In the genomic region with DNA sequence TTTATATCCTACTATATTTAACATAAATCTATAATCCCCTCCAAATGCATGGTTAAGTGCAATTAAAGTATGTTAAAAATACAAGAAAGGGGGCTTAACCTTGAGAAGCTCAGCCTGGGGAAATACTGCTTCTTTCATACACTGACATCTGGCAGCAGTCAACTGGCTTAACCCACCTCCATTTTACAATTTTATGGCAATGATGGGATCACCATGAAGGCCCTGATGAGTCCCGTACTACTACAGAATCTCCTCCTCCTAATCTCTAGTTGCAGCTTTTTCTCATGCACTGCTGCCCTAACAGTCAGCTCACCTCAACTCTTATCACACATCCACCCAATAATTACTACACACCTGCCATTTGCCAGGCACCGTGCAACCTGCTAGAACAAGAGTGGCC, we compare ENCODE assay signal across 1 cellular context.
TF ChIP-seq lines count a peak whose summit lies in the region.

No MANE protein-coding gene starts in this region.

TF ChIP-seq in neural cell, 6 proteins besides CTCF, POLR2A, EP300 and RAD21:
- TF ChIP-seq MXI1 (conservative IDR thresholded peaks at IDR 0.05; ENCODE audit: poor library complexity, severe bottlenecking) (no peak), SMC3 (conservative IDR thresholded peaks at IDR 0.05; ENCODE audit: poor library complexity) (no peak), EZH2 (IDR thresholded peaks at IDR 0.05; ENCODE audit: borderline replicate concordance, insufficient read depth, low read length, poor library complexity, severe bottlenecking) (no peak), TAF1 (IDR thresholded peaks at IDR 0.05; ENCODE audit: low read depth) (no peak), POLR2AphosphoS5 (IDR thresholded peaks at IDR 0.05) (no peak)
- TF ChIP-seq, protein P1, sequence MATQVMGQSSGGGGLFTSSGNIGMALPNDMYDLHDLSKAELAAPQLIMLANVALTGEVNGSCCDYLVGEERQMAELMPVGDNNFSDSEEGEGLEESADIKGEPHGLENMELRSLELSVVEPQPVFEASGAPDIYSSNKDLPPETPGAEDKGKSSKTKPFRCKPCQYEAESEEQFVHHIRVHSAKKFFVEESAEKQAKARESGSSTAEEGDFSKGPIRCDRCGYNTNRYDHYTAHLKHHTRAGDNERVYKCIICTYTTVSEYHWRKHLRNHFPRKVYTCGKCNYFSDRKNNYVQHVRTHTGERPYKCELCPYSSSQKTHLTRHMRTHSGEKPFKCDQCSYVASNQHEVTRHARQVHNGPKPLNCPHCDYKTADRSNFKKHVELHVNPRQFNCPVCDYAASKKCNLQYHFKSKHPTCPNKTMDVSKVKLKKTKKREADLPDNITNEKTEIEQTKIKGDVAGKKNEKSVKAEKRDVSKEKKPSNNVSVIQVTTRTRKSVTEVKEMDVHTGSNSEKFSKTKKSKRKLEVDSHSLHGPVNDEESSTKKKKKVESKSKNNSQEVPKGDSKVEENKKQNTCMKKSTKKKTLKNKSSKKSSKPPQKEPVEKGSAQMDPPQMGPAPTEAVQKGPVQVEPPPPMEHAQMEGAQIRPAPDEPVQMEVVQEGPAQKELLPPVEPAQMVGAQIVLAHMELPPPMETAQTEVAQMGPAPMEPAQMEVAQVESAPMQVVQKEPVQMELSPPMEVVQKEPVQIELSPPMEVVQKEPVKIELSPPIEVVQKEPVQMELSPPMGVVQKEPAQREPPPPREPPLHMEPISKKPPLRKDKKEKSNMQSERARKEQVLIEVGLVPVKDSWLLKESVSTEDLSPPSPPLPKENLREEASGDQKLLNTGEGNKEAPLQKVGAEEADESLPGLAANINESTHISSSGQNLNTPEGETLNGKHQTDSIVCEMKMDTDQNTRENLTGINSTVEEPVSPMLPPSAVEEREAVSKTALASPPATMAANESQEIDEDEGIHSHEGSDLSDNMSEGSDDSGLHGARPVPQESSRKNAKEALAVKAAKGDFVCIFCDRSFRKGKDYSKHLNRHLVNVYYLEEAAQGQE (IDR thresholded peaks at IDR 0.05; ENCODE audit: borderline replicate concordance): no peak
